ENCODE assay signal across 8 cellular contexts in genomic region chrX:47513034-47513696, GRCh38. TPM values are rescaled to one million over a fixed set of nuclear protein-coding genes. Genes with fewer than 3 reads are reported as not detected.
DNase-seq lines count a peak whose midpoint lies in the region; ATAC-seq, FAIRE-seq and TF ChIP-seq lines count a peak whose summit lies in the region.
"Not testable (repeated sequence)": the region's sequence is repeated elsewhere in the genome, so short reads cannot be mapped to it uniquely, and the experiment has no call there.

No MANE protein-coding gene starts in this region.

- peak overlapping the region; percentile 81 to 90 for H3K4me3 Mint-ChIP-seq in CD14-positive monocyte
- H3K4me3 Mint-ChIP-seq in T-helper 1 cell treated with Interleukin-12 subunit alpha and Interleukin-12 subunit beta and Interleukin-4 antibody, amounts not matched to agents 30 μg/mL and 1 μg/mL, for 36 hours: peak overlapping the region; percentile 85

- DNase-seq in CD14-positive monocyte (ENCODE audit: low spot score); HTR-8/SVneo (ENCODE audit: insufficient read length, low spot score); ascending aorta (ENCODE audit: low spot score in 2 of 2); fibroblast of the aortic adventitia (ENCODE audit: low read depth): not testable (repeated sequence)
- peak; percentile 0 for DNase-seq in stimulated activated CD8-positive, alpha-beta memory T cell treated with anti-CD3 and anti-CD28 coated beads, Interleukin-15, amount 100 ng/mL, for 1 hour (ENCODE audit: low read depth)

- H3K27ac ChIP-seq in ascending aorta: not testable (repeated sequence)

- peaks cover 33% of the 10 kb centered on the region for H3K4me1 Mint-ChIP-seq in CD14-positive monocyte
- H3K4me1 Mint-ChIP-seq in T-helper 1 cell treated with Interleukin-12 subunit alpha and Interleukin-12 subunit beta and Interleukin-4 antibody, amounts not matched to agents 30 μg/mL and 1 μg/mL, for 36 hours (ENCODE audit: low read depth): not testable (repeated sequence)

- not testable (repeated sequence) for H3K36me3 ChIP-seq in ascending aorta

- not testable (repeated sequence) for TF ChIP-seq CTCF in CD14-positive monocyte (IDR thresholded peaks at IDR 0.05); ascending aorta (IDR thresholded peaks at IDR 0.05); fibroblast of the aortic adventitia (IDR thresholded peaks at IDR 0.05; ENCODE audit: insufficient read depth, low read length)

- peaks cover 3 to 16% (median 4%) of the 10 kb centered on the region in 3 donors for H3K27me3 Mint-ChIP-seq in CD14-positive monocyte (ENCODE audit: low read depth in 3 of 3)
- H3K27me3 Mint-ChIP-seq in T-helper 1 cell treated with Interleukin-12 subunit alpha and Interleukin-12 subunit beta and Interleukin-4 antibody, amounts not matched to agents 30 μg/mL and 1 μg/mL, for 36 hours (ENCODE audit: low read depth): peaks cover 13% of the 10 kb centered on the region

- H3K9me3 Mint-ChIP-seq in CD14-positive monocyte: peaks cover 0 to 17% (median 2%) of the 10 kb centered on the region in 7 donors
- H3K9me3 Mint-ChIP-seq in T-helper 1 cell treated with Interleukin-12 subunit alpha and Interleukin-12 subunit beta and Interleukin-4 antibody, amounts not matched to agents 30 μg/mL and 1 μg/mL, for 36 hours: not testable (repeated sequence)

- FAIRE-seq in HTR-8/SVneo (lab: Jason Lieb, UNC): peak; percentile 84

- H3K36me3 Mint-ChIP-seq in CD14-positive monocyte; T-helper 1 cell treated with Interleukin-12 subunit alpha and Interleukin-12 subunit beta and Interleukin-4 antibody, amounts not matched to agents 30 μg/mL and 1 μg/mL, for 36 hours (ENCODE audit: low read depth): not testable (repeated sequence)

- H3K4me3 ChIP-seq in ascending aorta (peak overlapping the region; percentile 47 to 59), fibroblast of the aortic adventitia (ENCODE audit: low read depth, low read length) (peak overlapping the region; percentile 38), mononuclear cell (ENCODE audit: low read length) (peak overlapping the region; percentile 27)

- H3K4me1 ChIP-seq in ascending aorta: not testable (repeated sequence)
- peaks cover 17% of the 10 kb centered on the region for H3K4me1 ChIP-seq in mononuclear cell (ENCODE audit: insufficient read depth, low read length)

- not testable (repeated sequence) for H3K27me3 ChIP-seq in ascending aorta; mononuclear cell (ENCODE audit: insufficient read depth, low read length)

- intact Hi-C loops in CD14-positive monocyte (cut with micrococcal nuclease); ascending aorta (cut with DNase I): not testable (repeated sequence)

- not testable (repeated sequence) for H3K9me3 ChIP-seq in ascending aorta; mononuclear cell (ENCODE audit: low read depth, low read length)

- ATAC-seq in GM21529 (IDR thresholded peaks at IDR 0.05; ENCODE audit: unreplicated experiment): peak; percentile 70

- peak overlapping the region in 3 of 7 donors; percentile 30 to 45 (median 37) for H3K27ac Mint-ChIP-seq in CD14-positive monocyte
- H3K27ac Mint-ChIP-seq in T-helper 1 cell treated with Interleukin-12 subunit alpha and Interleukin-12 subunit beta and Interleukin-4 antibody, amounts not matched to agents 30 μg/mL and 1 μg/mL, for 36 hours: peak overlapping the region; percentile 68

RNA-seq across cellular contexts. Expression of gene ZNF41, which starts 30.1 kb away (rescaled TPM):
- polyA plus RNA-seq in CD14-positive monocyte: 1 to 10 TPM; 1.8 to 3.1 TPM
- total RNA-seq in ascending aorta: 2.7 TPM
- total RNA-seq in fibroblast of the aortic adventitia (ENCODE audit: low replicate concordance): 10.1 and 10.5 TPM in 2 replicates
- total RNA-seq in mononuclear cell: 3.9 TPM

RNA-seq across cellular contexts. Expression of gene ARAF, which starts 47.8 kb away (rescaled TPM):
- 10 to 100 TPM; 49.7 to 68.6 TPM for polyA plus RNA-seq in CD14-positive monocyte
- 56.1 TPM for total RNA-seq in ascending aorta
- total RNA-seq in fibroblast of the aortic adventitia (ENCODE audit: low replicate concordance): 9.2 and 20.9 TPM in 2 replicates
- 48.4 TPM for total RNA-seq in mononuclear cell
